Comparison of ENCODE assay signal across 14 cellular contexts in the genomic region with DNA sequence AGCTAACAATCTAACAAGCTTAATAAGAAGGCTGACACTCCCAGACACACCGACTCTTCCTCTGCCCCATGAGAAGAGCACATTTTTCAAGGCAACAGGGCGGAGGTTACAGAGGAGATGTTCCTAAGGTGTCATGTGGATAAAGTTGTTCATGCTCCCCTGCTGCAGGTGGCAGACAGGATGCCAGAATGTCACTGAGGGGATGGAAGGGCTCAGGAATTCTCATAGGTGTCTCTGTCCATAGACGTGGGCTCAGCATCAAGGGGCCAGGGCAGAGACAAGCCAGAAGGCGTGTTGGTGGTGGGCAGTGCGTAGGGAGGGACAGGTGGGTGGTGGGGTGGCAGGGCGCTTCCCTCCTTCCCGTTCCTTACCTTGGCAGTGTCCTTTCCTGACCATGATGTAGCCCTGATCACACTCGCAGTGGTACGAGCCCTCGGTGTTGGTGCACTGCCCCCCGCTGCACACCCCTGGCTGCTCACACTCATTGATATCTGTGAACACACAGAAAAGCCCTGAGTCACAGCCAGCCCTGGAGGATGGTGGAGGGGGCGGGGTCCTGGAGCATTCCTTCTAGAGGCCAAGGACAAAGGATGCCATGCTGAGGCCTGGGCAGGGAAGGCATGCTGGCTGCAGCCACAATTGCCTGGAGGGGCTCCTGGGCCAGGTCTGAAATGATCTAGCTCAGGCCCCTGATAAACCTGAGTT. TPM values are rescaled to one million over a fixed set of nuclear protein-coding genes. Genes with fewer than 3 reads are reported as not detected.
DNase-seq lines count a peak whose midpoint lies in the region; ATAC-seq, FAIRE-seq and TF ChIP-seq lines count a peak whose summit lies in the region.
"Had no signal": no experiment of that assay in that cellular context is flagged by ENCODE, and none has a peak within 500 bp of the region (broad histone marks: within the 10 kb centered on the region; RNA-seq: fewer than 3 reads in every experiment).

No MANE protein-coding gene starts in this region.

- no peak overlapping the region for H3K4ac ChIP-seq in mesenchymal stem cell (ENCODE audit: low read depth in 1 of 2, low read length in 2 of 2)

- H4K91ac ChIP-seq in mesenchymal stem cell (ENCODE audit: low read length): peak overlapping the region; percentile 14

- H3K18ac ChIP-seq in mesenchymal stem cell (ENCODE audit: low read depth in 1 of 2, low read length in 2 of 2): no peak overlapping the region

- DNase-seq in AG08396 (ENCODE audit: low spot score) (peak; percentile 67), HTR-8/SVneo (ENCODE audit: insufficient read length, low spot score) (peak; percentile 70), bronchial epithelial cell (ENCODE audit: low read depth) (peak; percentile 49), mesenchymal stem cell (peak; percentile 23), NCI-H446 treated with DMSO at 0.1 percent for 48 hours (lab: John Stamatoyannopoulos, UW) (no peak)
- no peak for DNase-seq in CD4-positive, alpha-beta T cell
- no peak for DNase-seq in activated CD4-positive, CD25-positive, alpha-beta regulatory T cell treated with anti-CD3 and anti-CD28 coated beads, Interleukin-2, amount 50 U/mL, for 72 hours
- DNase-seq: DMS79 treated with DMSO at 0.1 percent for 48 hours, left ventricle myocardium superior, NCI-H345 had no signal

- no peak overlapping the region for H3K14ac ChIP-seq in mesenchymal stem cell (ENCODE audit: low read length in 2 of 2)

- no peak for TF ChIP-seq CTCF in bronchial epithelial cell (IDR thresholded peaks at IDR 0.05; ENCODE audit: insufficient read depth, low read length, severe bottlenecking)
- TF ChIP-seq CTCF in CD4-positive, alpha-beta T cell (IDR thresholded peaks at IDR 0.05): no peak

- no peak overlapping the region for H2BK5ac ChIP-seq in mesenchymal stem cell (ENCODE audit: low read depth, low read length, poor library complexity, severe bottlenecking)

- peak overlapping the region; percentile 32 for H3K27ac ChIP-seq in mesenchymal stem cell (ENCODE audit: low read length, poor library complexity, severe bottlenecking)
- no peak overlapping the region for H3K27ac ChIP-seq in CD4-positive, alpha-beta T cell (ENCODE audit: low read depth, low read length)
- H3K27ac ChIP-seq: vagina had no signal

- H3K36me3 ChIP-seq in bronchial epithelial cell (ENCODE audit: control insufficient read depth, insufficient read depth, low read length): no peaks in the 10 kb centered on the region
- H3K36me3 ChIP-seq in mesenchymal stem cell (ENCODE audit: control insufficient read depth in 1 of 2, insufficient read depth in 2 of 2, low read depth in 1 of 2, low read length in 2 of 2): peaks cover 67 to 69% of the 10 kb centered on the region in 2 experiments

- H3K9ac ChIP-seq in mesenchymal stem cell (ENCODE audit: low read length): no peak overlapping the region

- FAIRE-seq in HTR-8/SVneo (lab: Jason Lieb, UNC): peak; percentile 90
- FAIRE-seq in bronchial epithelial cell (lab: Jason Lieb, UNC): no peak
- FAIRE-seq: GM19239 had no signal

- no peaks in the 10 kb centered on the region for H3K9me3 ChIP-seq in mesenchymal stem cell (ENCODE audit: control insufficient read depth, low read length)
- no peaks in the 10 kb centered on the region for H3K9me3 ChIP-seq in CD4-positive, alpha-beta T cell (ENCODE audit: control insufficient read depth, low read length)
- H3K9me3 ChIP-seq: vagina had no signal

- peaks cover 20% of the 10 kb centered on the region for H3K79me1 ChIP-seq in mesenchymal stem cell (replicated peaks; ENCODE audit: low read length, poor library complexity, severe bottlenecking)

- peaks cover 26% of the 10 kb centered on the region for H3K4me1 ChIP-seq in mesenchymal stem cell (ENCODE audit: control insufficient read depth, insufficient read depth, low read depth, low read length)
- H3K4me1 ChIP-seq: vagina had no signal

- intact Hi-C loops in CD4-positive, alpha-beta T cell (cut with DNase I, micrococcal nuclease): no loop called here

- H3K27me3 ChIP-seq in bronchial epithelial cell (ENCODE audit: control insufficient read depth, insufficient read depth, low read length): no peaks in the 10 kb centered on the region
- no peaks in the 10 kb centered on the region for H3K27me3 ChIP-seq in mesenchymal stem cell (ENCODE audit: control insufficient read depth in 1 of 2, insufficient read depth in 1 of 2, low read length in 2 of 2)
- H3K27me3 ChIP-seq in CD4-positive, alpha-beta T cell (ENCODE audit: control insufficient read depth, insufficient read depth, low read length): no peaks in the 10 kb centered on the region
- H3K27me3 ChIP-seq: vagina had no signal

- H2BK12ac ChIP-seq in mesenchymal stem cell (ENCODE audit: low read length in 2 of 2): no peak overlapping the region

- POLR2A ChIA-PET in CD4-positive, alpha-beta T cell (lab: Charles Lee): no interaction called here

- H2BK120ac ChIP-seq in mesenchymal stem cell (ENCODE audit: low read depth, low read length): no peak overlapping the region

- H3K23ac ChIP-seq in mesenchymal stem cell (ENCODE audit: low read length in 2 of 2): no peak overlapping the region

- no peaks in the 10 kb centered on the region for H3K36me3 Mint-ChIP-seq in CD4-positive, alpha-beta T cell (ENCODE audit: low read depth)
- H3K36me3 Mint-ChIP-seq: activated naive CD4-positive, alpha-beta T cell treated with anti-CD3 and anti-CD28 coated beads, Interleukin-2, amount 50 U/mL, for 72 hours had no signal

- no peak overlapping the region for H4K8ac ChIP-seq in mesenchymal stem cell (ENCODE audit: low read length)

- H3K4me3 Mint-ChIP-seq in CD4-positive, alpha-beta T cell: no peak overlapping the region

- H3K27me3 Mint-ChIP-seq in CD4-positive, alpha-beta T cell: peaks cover 25% of the 10 kb centered on the region

- 87% methylated on average over 11 of the region's 12 CpGs for WGBS in mesenchymal stem cell

- H2AFZ ChIP-seq in mesenchymal stem cell (ENCODE audit: low read depth, low read length): no peak overlapping the region

- H3K4me1 Mint-ChIP-seq in CD4-positive, alpha-beta T cell (ENCODE audit: low read depth): peaks cover 6% of the 10 kb centered on the region

- CTCF ChIA-PET in CD4-positive, alpha-beta T cell (lab: Charles Lee): no interaction called here

- H3K4me3 ChIP-seq in bronchial epithelial cell (ENCODE audit: low read depth, low read length): no peak overlapping the region
- H3K4me3 ChIP-seq in mesenchymal stem cell (ENCODE audit: insufficient read depth in 1 of 2, low read depth in 1 of 2, low read length in 2 of 2): no peak overlapping the region
- H3K4me3 ChIP-seq: vagina had no signal

- no peak overlapping the region for H3K27ac Mint-ChIP-seq in CD4-positive, alpha-beta T cell
- H3K27ac Mint-ChIP-seq: activated naive CD4-positive, alpha-beta T cell treated with anti-CD3 and anti-CD28 coated beads, Interleukin-2, amount 50 U/mL, for 72 hours had no signal

- ATAC-seq in CD4-positive, alpha-beta T cell (ENCODE audit: poor library complexity): no peak
- no peak for ATAC-seq in GM21367 (IDR thresholded peaks at IDR 0.05; ENCODE audit: unreplicated experiment)
- ATAC-seq: activated naive CD4-positive, alpha-beta T cell treated with anti-CD3 and anti-CD28 coated beads, Interleukin-2, amount 50 U/mL, for 72 hours; left ventricle myocardium superior had no signal

- no peak overlapping the region for H2BK15ac ChIP-seq in mesenchymal stem cell (ENCODE audit: low read depth, poor library complexity, severe bottlenecking)

- H3K9me3 Mint-ChIP-seq in CD4-positive, alpha-beta T cell: no peaks in the 10 kb centered on the region
- H3K9me3 Mint-ChIP-seq: activated naive CD4-positive, alpha-beta T cell treated with anti-CD3 and anti-CD28 coated beads, Interleukin-2, amount 50 U/mL, for 72 hours had no signal

- H2AK5ac ChIP-seq in mesenchymal stem cell (ENCODE audit: low read length, severe bottlenecking): peak overlapping the region; percentile 41

- H3K4me2 ChIP-seq in mesenchymal stem cell (ENCODE audit: low read length, poor library complexity, severe bottlenecking): no peak overlapping the region

RNA-seq across cellular contexts. Expression of a gene that starts 23.0 kb away (rescaled TPM):
- 8.6 and 11.3 TPM in 2 replicates for total RNA-seq in bronchial epithelial cell
- 37.5 TPM for polyA plus RNA-seq in mesenchymal stem cell (2013, experiment 1 of 2)
- 35.9 TPM for polyA plus RNA-seq in mesenchymal stem cell (2013, experiment 2 of 2)
- 10 to 100 TPM; 22.5 to 23.7 TPM for total RNA-seq in CD4-positive, alpha-beta T cell

RNA-seq across cellular contexts. Expression of a gene that starts 23.5 kb away (rescaled TPM):
- 154 and 191 TPM in 2 replicates for total RNA-seq in bronchial epithelial cell
- polyA plus RNA-seq in mesenchymal stem cell (2013, experiment 1 of 2): 939 TPM
- 965 TPM for polyA plus RNA-seq in mesenchymal stem cell (2013, experiment 2 of 2)
- 10 to 100 TPM; 32.5 to 36.8 TPM for total RNA-seq in CD4-positive, alpha-beta T cell

Comparison
In these comparisons a context has a peak if more than half of its experiments do, and no peak if none do; other contexts are left out.
1. DNase-seq: peak in AG08396 (single experiment), HTR-8/SVneo (single experiment), bronchial epithelial cell (single experiment) and mesenchymal stem cell (single experiment); none in CD4-positive, alpha-beta T cell (0 of 10), NCI-H446 treated with DMSO at 0.1 percent for 48 hours (single experiment) and activated CD4-positive, CD25-positive, alpha-beta regulatory T cell treated with anti-CD3 and anti-CD28 coated beads, Interleukin-2, amount 50 U/mL, for 72 hours (single experiment).